28 cellular contexts compared by ENCODE assay signal in the genomic region with DNA sequence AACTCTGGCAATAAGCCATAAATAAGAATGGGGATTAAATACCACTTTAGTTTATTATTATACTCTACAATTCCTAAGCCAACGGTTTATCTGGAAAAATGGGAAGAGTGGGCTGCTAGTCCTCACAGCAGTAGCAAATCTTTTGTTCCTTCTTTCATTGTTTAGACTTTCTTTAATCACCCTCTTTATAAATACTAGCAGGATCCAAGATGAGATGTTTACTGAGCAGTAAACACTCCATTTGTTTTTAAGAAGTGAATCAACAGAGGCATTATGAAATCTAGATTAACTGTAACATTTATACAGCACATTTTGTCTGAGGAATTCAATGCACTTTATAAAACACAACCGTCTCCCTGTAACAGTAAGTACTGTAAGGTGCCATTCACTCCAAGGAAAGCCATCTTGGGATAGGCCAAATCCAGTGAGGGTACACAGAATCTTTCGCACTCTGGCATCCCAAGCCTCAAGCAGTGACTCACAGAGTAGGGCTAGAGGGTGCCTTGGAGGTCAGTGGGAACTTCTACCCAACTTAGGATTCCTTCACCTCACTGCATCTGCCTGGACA.
DNase-seq lines count a peak whose midpoint lies in the region; ATAC-seq, FAIRE-seq and TF ChIP-seq lines count a peak whose summit lies in the region.
"Had no signal": no experiment of that assay in that cellular context is flagged by ENCODE, and none has a peak within 500 bp of the region (broad histone marks: within the 10 kb centered on the region; RNA-seq: fewer than 3 reads in every experiment).

No MANE protein-coding gene starts in this region.

- POLR2A ChIA-PET in A673 (lab: Charles Lee; ENCODE audit: low non-redundant PET) = no interaction called here

- H3K4me1 Mint-ChIP-seq in chondrocyte (ENCODE audit: low read depth) = peaks cover 18% of the 10 kb centered on the region
- H3K4me1 Mint-ChIP-seq: activated B cell treated with CpG ODN at 0.5 μM for 24 hours had no signal

- BruUV-seq in A673 (replicated peaks; lab: Mats Ljungman, UMichigan) = no TSS peak

- H3K27me3 ChIP-seq in left lung (no peaks in the 10 kb centered on the region), A673 (replicated peaks; ENCODE audit: insufficient read depth, low read depth, low read length, poor library complexity) (no peaks in the 10 kb centered on the region)
- H3K27me3 ChIP-seq: gastrocnemius medialis, Peyer's patch, spleen had no signal

- no peak for DNase-seq in D721Med (ENCODE audit: insufficient read length, low spot score)
- DNase-seq in LNCaP clone FGC (ENCODE audit: low read depth) = peak; percentile 36
- DNase-seq in chondrocyte (ENCODE audit: low spot score) = no peak
- peak; percentile 51 for DNase-seq in iris pigment epithelial cell (ENCODE audit: low read depth)
- DNase-seq in left lung = no peak
- no peak for DNase-seq in AML-193 (lab: John Stamatoyannopoulos, UW)
- DNase-seq in A673 (ENCODE audit: low spot score) = no peak
- no peak for DNase-seq in NCI-H774 (lab: John Stamatoyannopoulos, UW)
- DNase-seq: activated B cell treated with CpG ODN at 0.5 μM for 24 hours; activated CD4-positive, alpha-beta T cell treated with anti-CD3 and anti-CD28 coated beads, Interleukin-2, amount 50 U/mL, for 4 hours; activated effector memory CD4-positive, alpha-beta T cell treated with Interleukin-2 at 50 U/mL for 16 hours; CD8-positive, alpha-beta memory T cell; cortex of kidney; DMS79 treated with DMSO at 0.1 percent for 48 hours; gastrocnemius medialis; Kasumi-1; mammary epithelial cell; NCI-H1105; NCI-H2081; NCI-H446 treated with DMSO at 0.1 percent for 48 hours; NK-92 treated with Interleukin-12 subunit alpha and Interleukin-12 subunit beta, amount 100 ng/mL, for 24 hours; Peyer's patch; spleen; stimulated activated CD4-positive, alpha-beta T cell treated with anti-CD3 and anti-CD28 coated beads, Interleukin-4, amount 100 ng/mL, for 1 hour; stimulated activated naive CD4-positive, alpha-beta T cell; T1000 had no signal

- H3K36me3 ChIP-seq in left lung = peaks cover 0 to 39% of the 10 kb centered on the region in 2 donors
- peaks cover 3% of the 10 kb centered on the region for H3K36me3 ChIP-seq in A673 (ENCODE audit: insufficient read depth, low read length, poor library complexity, severe bottlenecking)

- TF ChIP-seq CTCF in D721Med (IDR thresholded peaks at IDR 0.05; ENCODE audit: insufficient read depth, missing control alignments) (no peak), LNCaP clone FGC (IDR thresholded peaks at IDR 0.05; ENCODE audit: control insufficient read depth, extremely low read depth, insufficient read depth) (no peak), chondrocyte (IDR thresholded peaks at IDR 0.05) (no peak), left lung (IDR thresholded peaks at IDR 0.05) (no peak), A673 (conservative IDR thresholded peaks at IDR 0.05; ENCODE audit: low read depth, low read length) (no peak)

- H3K9me3 ChIP-seq in left lung = no peaks in the 10 kb centered on the region
- no peaks in the 10 kb centered on the region for H3K9me3 ChIP-seq in A673 (ENCODE audit: low read depth, low read length, poor library complexity, severe bottlenecking)
- H3K9me3 ChIP-seq: gastrocnemius medialis, Peyer's patch, spleen, thoracic aorta had no signal

- ATAC-seq in left lung = no peak
- ATAC-seq: gastrocnemius medialis had no signal

- intact Hi-C loops in left lung (cut with DNase I) (no loop called here), A673 (cut with micrococcal nuclease; ENCODE audit: unreplicated experiment) (no loop called here)

- CTCF ChIA-PET in A673 (lab: Charles Lee) = no interaction called here

- no peak overlapping the region for H3K4me3 ChIP-seq in LNCaP clone FGC (ENCODE audit: low read depth, low read length)
- H3K4me3 ChIP-seq in left lung = no peak overlapping the region
- H3K4me3 ChIP-seq in A673 (ENCODE audit: low read depth, low read length, poor library complexity, severe bottlenecking) = no peak overlapping the region
- H3K4me3 ChIP-seq: gastrocnemius medialis, Peyer's patch, spleen, thoracic aorta had no signal

- no peak overlapping the region for H3K27ac ChIP-seq in left lung
- no peak overlapping the region for H3K27ac ChIP-seq in A673 (ENCODE audit: low read depth, low read length, poor library complexity, severe bottlenecking)
- H3K27ac ChIP-seq: gastrocnemius medialis, Peyer's patch, spleen, thoracic aorta had no signal

- H3K36me3 Mint-ChIP-seq in chondrocyte (ENCODE audit: low read depth) = peaks cover 28% of the 10 kb centered on the region

- H3K9me3 Mint-ChIP-seq in chondrocyte (ENCODE audit: low read depth) = no peaks in the 10 kb centered on the region
- H3K9me3 Mint-ChIP-seq: activated B cell treated with CpG ODN at 0.5 μM for 24 hours; CD8-positive, alpha-beta memory T cell had no signal

- no peak overlapping the region for H3K4me3 Mint-ChIP-seq in chondrocyte (ENCODE audit: unreplicated experiment)
- H3K4me3 Mint-ChIP-seq: activated B cell treated with CpG ODN at 0.5 μM for 24 hours; CD8-positive, alpha-beta memory T cell had no signal

- H3K4me1 ChIP-seq in left lung (no peaks in the 10 kb centered on the region), A673 (ENCODE audit: insufficient read depth, low read length, poor library complexity, severe bottlenecking) (peaks cover 10% of the 10 kb centered on the region)
- H3K4me1 ChIP-seq: gastrocnemius medialis, spleen had no signal

- FAIRE-seq in D721Med (lab: Jason Lieb, UNC) = peak; percentile 48
- FAIRE-seq: bronchial epithelial cell had no signal

- H3K27me3 Mint-ChIP-seq in chondrocyte (ENCODE audit: low read depth) = no peaks in the 10 kb centered on the region
- H3K27me3 Mint-ChIP-seq: activated B cell treated with CpG ODN at 0.5 μM for 24 hours; CD8-positive, alpha-beta memory T cell had no signal

- peak overlapping the region; percentile 38 for H3K27ac Mint-ChIP-seq in chondrocyte (ENCODE audit: unreplicated experiment)
- H3K27ac Mint-ChIP-seq: activated B cell treated with CpG ODN at 0.5 μM for 24 hours had no signal

Comparison
In these comparisons a context has a peak if more than half of its experiments do, and no peak if none do; other contexts are left out.
1. DNase-seq: peak in LNCaP clone FGC (single experiment) and iris pigment epithelial cell (single experiment); none in D721Med (single experiment), chondrocyte (single experiment), left lung (0 of 2), AML-193 (0 of 2), A673 (single experiment) and NCI-H774 (single experiment).